ENCODE assay signal across 8 cellular contexts in the genomic region with DNA sequence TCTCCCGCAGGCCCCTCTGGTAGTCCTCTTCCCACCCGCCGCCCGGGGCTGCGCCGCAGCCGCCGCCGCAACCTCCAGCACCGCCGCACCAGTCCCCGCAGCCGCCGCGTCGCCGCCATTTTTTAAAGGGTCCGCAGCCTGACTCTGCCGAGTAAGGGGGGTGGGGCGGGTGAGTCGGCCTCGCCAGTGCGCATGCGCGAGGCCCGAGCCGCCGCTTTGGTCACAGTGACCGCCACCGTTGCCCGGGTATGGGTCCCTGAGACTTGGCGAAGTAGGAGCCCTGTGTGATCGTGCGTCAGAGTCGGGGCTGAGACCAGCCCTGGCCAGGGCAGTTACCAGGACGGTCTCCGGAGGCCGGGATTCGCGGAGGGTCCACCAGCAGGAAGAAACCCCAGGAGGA.
DNase-seq lines count a peak whose midpoint lies in the region; ATAC-seq, FAIRE-seq and TF ChIP-seq lines count a peak whose summit lies in the region.
"Not testable (repeated sequence)": the region's sequence is repeated elsewhere in the genome, so short reads cannot be mapped to it uniquely, and the experiment has no call there.

No MANE protein-coding gene starts in this region.

- not testable (repeated sequence) for H3K4me2 ChIP-seq in MM.1S (ENCODE audit: low read depth, low read length); keratinocyte (ENCODE audit: control insufficient read depth, extremely low read depth, insufficient read depth, low read depth, low read length)

- peak overlapping the region; percentile 100 for H3K4me3 Mint-ChIP-seq in dendritic cell treated with granulocyte-macrophage colony-stimulating factor and Interleukin-4, amounts not matched to agents 40 ng/mL and 50 ng/mL, for 4 days

- peaks cover 13% of the 10 kb centered on the region for H3K4me1 Mint-ChIP-seq in dendritic cell treated with granulocyte-macrophage colony-stimulating factor and Interleukin-4, amounts not matched to agents 40 ng/mL and 50 ng/mL, for 4 days (ENCODE audit: low read depth)

- H3K27me3 ChIP-seq in MM.1S (replicated peaks; ENCODE audit: insufficient read depth, low read length); keratinocyte (ENCODE audit: control insufficient read depth, extremely low read depth, insufficient read depth, low read length): not testable (repeated sequence)

- H3K9ac ChIP-seq in MM.1S (ENCODE audit: low read length): peak overlapping the region; percentile 51; the same call in 1 of the 2 replicates
- peak overlapping the region; percentile 63 for H3K9ac ChIP-seq in keratinocyte (ENCODE audit: control insufficient read depth, extremely low read depth, insufficient read depth, low read length)

- H3K9me2 ChIP-seq in MM.1S (replicated peaks; ENCODE audit: insufficient read depth, low read length): not testable (repeated sequence)

- H3K36me3 Mint-ChIP-seq in dendritic cell treated with granulocyte-macrophage colony-stimulating factor and Interleukin-4, amounts not matched to agents 40 ng/mL and 50 ng/mL, for 4 days (ENCODE audit: low read depth): not testable (repeated sequence)

- peak; percentile 80 for DNase-seq in DMS 273 (lab: John Stamatoyannopoulos, UW; ENCODE audit: unreplicated experiment)
- DNase-seq in MM.1S: peak; percentile 68
- DNase-seq in activated T-cell treated with anti-CD3 and anti-CD28 coated beads for 24 hours (ENCODE audit: low read depth): peak; percentile 80
- not testable (repeated sequence) for DNase-seq in keratinocyte (ENCODE audit: low read depth, low spot score)
- peak; percentile 84 for DNase-seq in putamen (ENCODE audit: low spot score)
- peak; percentile 86 for DNase-seq in stimulated activated naive CD8-positive, alpha-beta T cell treated with anti-CD3 and anti-CD28 coated beads, Interleukin-15, Interleukin-2, amounts not matched to agents 100 U/mL and 50 U/mL, for 24 hours

- not testable (repeated sequence) for H2AFZ ChIP-seq in MM.1S (ENCODE audit: low read length); keratinocyte (ENCODE audit: control insufficient read depth, low read length)

- TF ChIP-seq POLR2A in Raji (IDR thresholded peaks at IDR 0.05; ENCODE audit: insufficient read depth, low read depth, low read length): peak; percentile 55

- H3K4me3 ChIP-seq in MM.1S (ENCODE audit: low read length): peak overlapping the region; percentile 60
- H3K4me3 ChIP-seq in keratinocyte (ENCODE audit: control insufficient read depth in 2 of 3, extremely low read depth in 1 of 3, insufficient read depth in 2 of 3, low read depth in 1 of 3, low read length in 3 of 3): peak overlapping the region; percentile 55 to 69 (median 63)

- FAIRE-seq in keratinocyte (lab: Jason Lieb, UNC): not testable (repeated sequence)

- H3K27ac ChIP-seq in MM.1S (ENCODE audit: low read length): not testable (repeated sequence)
- H3K27ac ChIP-seq in keratinocyte (ENCODE audit: control insufficient read depth, insufficient read depth, low read length): peak overlapping the region; percentile 40

- intact Hi-C loops in dendritic cell treated with granulocyte-macrophage colony-stimulating factor and Interleukin-4, amounts not matched to agents 40 ng/mL and 50 ng/mL, for 4 days (cut with micrococcal nuclease): not testable (repeated sequence)

- H3K4me1 ChIP-seq in MM.1S (ENCODE audit: low read length); keratinocyte (ENCODE audit: control insufficient read depth, extremely low read depth, insufficient read depth, low read length): not testable (repeated sequence)

- H3K9me3 Mint-ChIP-seq in dendritic cell treated with granulocyte-macrophage colony-stimulating factor and Interleukin-4, amounts not matched to agents 40 ng/mL and 50 ng/mL, for 4 days: not testable (repeated sequence)

- dilution Hi-C loops in keratinocyte (cut with MboI; ENCODE audit: extremely low pct_ligation_motif_present, low sequenced_read_pairs): not testable (repeated sequence)

- H3K36me3 ChIP-seq in MM.1S (replicated peaks; ENCODE audit: insufficient read depth, low read length); keratinocyte (ENCODE audit: control insufficient read depth in 2 of 2, extremely low read depth in 1 of 2, insufficient read depth in 2 of 2, low read length in 2 of 2): not testable (repeated sequence)

- peak overlapping the region; percentile 92 for H3K27ac Mint-ChIP-seq in dendritic cell treated with granulocyte-macrophage colony-stimulating factor and Interleukin-4, amounts not matched to agents 40 ng/mL and 50 ng/mL, for 4 days

- H3F3A ChIP-seq in MM.1S (ENCODE audit: insufficient read depth, low read length): not testable (repeated sequence)

- TF ChIP-seq CTCF in MM.1S (IDR thresholded peaks at IDR 0.05; ENCODE audit: low read length); keratinocyte (optimal IDR thresholded peaks at IDR 0.05 in 1 of 3, IDR thresholded peaks at IDR 0.05 in 1 of 3, conservative IDR thresholded peaks at IDR 0.05 in 1 of 3; ENCODE audit: extremely low read depth in 1 of 3, insufficient read depth in 2 of 3, low read length in 3 of 3): not testable (repeated sequence)

- not testable (repeated sequence) for ATAC-seq in stimulated activated naive CD8-positive, alpha-beta T cell treated with anti-CD3 and anti-CD28 coated beads, Interleukin-15, Interleukin-2, amounts not matched to agents 100 U/mL and 50 U/mL, for 24 hours

- H4K20me1 ChIP-seq in MM.1S (ENCODE audit: insufficient read depth, low read length); keratinocyte (ENCODE audit: control insufficient read depth, extremely low read depth, insufficient read depth, low read length): not testable (repeated sequence)

- not testable (repeated sequence) for H3K79me2 ChIP-seq in MM.1S (ENCODE audit: low read length); keratinocyte (ENCODE audit: control insufficient read depth, insufficient read depth, low read length)

- not testable (repeated sequence) for H3K9me3 ChIP-seq in MM.1S (replicated peaks; ENCODE audit: insufficient read depth, low read length); keratinocyte (ENCODE audit: control insufficient read depth, low read depth, low read length)

- H3K27me3 Mint-ChIP-seq in dendritic cell treated with granulocyte-macrophage colony-stimulating factor and Interleukin-4, amounts not matched to agents 40 ng/mL and 50 ng/mL, for 4 days: not testable (repeated sequence)

- H3K9me1 ChIP-seq in keratinocyte (ENCODE audit: control insufficient read depth, extremely low read depth, insufficient read depth, low read length): not testable (repeated sequence)
